In genomic region chr1:80847904-80848303, GRCh38 we compare ENCODE assay signal across 20 cellular contexts.
"Had no signal": no experiment of that assay in that cellular context is flagged by ENCODE, and none has a peak within 500 bp of the region (broad histone marks: within the 10 kb centered on the region; RNA-seq: fewer than 3 reads in every experiment).

No MANE protein-coding gene starts in this region.

- H3K4me3 ChIP-seq: SJSA1, SK-N-MC had no signal

- H3K27me3 ChIP-seq: SJSA1 had no signal

- DNase-seq: KBM-7, MV-4-11, NCI-H1048, NCI-H1105, NCI-H1417, NCI-H1436 treated with DMSO at 0.1 percent for 48 hours, NCI-H1694, NCI-H187 treated with DMSO at 0.1 percent for 48 hours, NCI-H2029 treated with DMSO at 0.1 percent for 48 hours, NCI-H2227 treated with DMSO at 0.1 percent for 48 hours, NCI-H510A, NCI-H524 treated with DMSO at 0.1 percent for 48 hours, NCI-H69, NCI-H774, PC-3, SIG-M5 had no signal

- H3K36me3 ChIP-seq: SJSA1 had no signal

- ATAC-seq: Panc1, PC-3 had no signal

- H3K9me3 ChIP-seq: SJSA1 had no signal

- H3K4me1 ChIP-seq: SJSA1 had no signal

- H3K27ac ChIP-seq: RWPE1, SJSA1, SK-N-MC had no signal
